17 cellular contexts compared by ENCODE assay signal in the genomic region with DNA sequence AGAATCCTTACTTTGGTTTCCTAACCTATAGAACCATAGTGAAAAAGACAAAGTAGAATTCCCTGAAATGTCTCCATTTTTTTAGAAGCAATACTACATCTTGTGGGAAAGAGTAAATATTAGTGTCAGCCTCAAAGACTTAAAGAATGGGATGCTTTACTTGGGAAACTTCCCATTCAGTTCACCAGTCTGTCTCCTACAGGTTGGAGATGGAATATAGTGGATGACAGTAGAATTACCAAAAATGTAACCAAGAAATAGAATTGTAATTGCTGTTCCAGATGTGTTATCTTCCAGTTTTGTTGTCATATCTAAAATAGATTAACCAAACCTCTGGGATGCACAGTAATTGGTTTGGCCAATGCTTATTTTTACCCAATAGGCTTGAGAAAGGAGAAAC.
A peak's percentile ranks its signal among the peaks of the same experiment; 100 is the strongest.
DNase-seq lines count a peak whose midpoint lies in the region; ATAC-seq and TF ChIP-seq lines count a peak whose summit lies in the region.
"Had no signal": no experiment of that assay in that cellular context is flagged by ENCODE, and none has a peak within 500 bp of the region (broad histone marks: within the 10 kb centered on the region; RNA-seq: fewer than 3 reads in every experiment).

No MANE protein-coding gene starts in this region.

- no peak overlapping the region for H3K9ac ChIP-seq in smooth muscle cell (ENCODE audit: low read depth)
- H3K9ac ChIP-seq: BLaER1 treated with 17β-estradiol and CSF1 and Interleukin-3, amounts not matched to agents 10 nM and 100 nM had no signal

- no peaks in the 10 kb centered on the region for H3K4me1 Mint-ChIP-seq in WTC11
- H3K4me1 Mint-ChIP-seq in HFFc6 (ENCODE audit: low read depth), result no peaks in the 10 kb centered on the region
- H3K4me1 Mint-ChIP-seq: GM23338 had no signal

- intact Hi-C loops in cardiac septum (cut with DNase I), result no loop called here
- intact Hi-C loops in OCI-LY7 (cut with micrococcal nuclease; ENCODE audit: unreplicated experiment), result no loop called here

- DNase-seq in cardiac muscle cell (ENCODE audit: low read depth in 1 of 2, low spot score in 1 of 2) (peak in 1 of 2 donors; percentile 5), cardiac septum (ENCODE audit: low spot score) (no peak), WTC11 (ENCODE audit: low spot score) (no peak), fibroblast of the aortic adventitia (ENCODE audit: low read depth) (no peak), smooth muscle cell (lab: John Stamatoyannopoulos, UW; ENCODE audit: unreplicated experiment) (no peak), OCI-LY7 (ENCODE audit: low spot score) (no peak), HFFc6 (no peak)
- DNase-seq: 8988T; Calu3; CD4-positive, alpha-beta T cell; DMS 273 treated with DMSO at 0.1 percent for 48 hours; DMS79; H7 had no signal

- H3K9me3 ChIP-seq in cardiac muscle cell (ENCODE audit: low read depth) (no peaks in the 10 kb centered on the region), smooth muscle cell (replicated peaks; ENCODE audit: low read depth) (no peaks in the 10 kb centered on the region), OCI-LY7 (ENCODE audit: low read length) (no peaks in the 10 kb centered on the region)
- H3K9me3 ChIP-seq: BLaER1 treated with 17β-estradiol and CSF1 and Interleukin-3, amounts not matched to agents 10 nM and 100 nM had no signal

- no peak overlapping the region for H3K4me3 Mint-ChIP-seq in WTC11
- H3K4me3 Mint-ChIP-seq in HFFc6, result no peak overlapping the region
- H3K4me3 Mint-ChIP-seq: CD4-positive, alpha-beta T cell; GM23338 had no signal

- CTCF ChIA-PET in WTC11 (lab: Charles Lee), result no interaction called here
- CTCF ChIA-PET in OCI-LY7 (lab: Charles Lee; ENCODE audit: unreplicated experiment), result no interaction called here

- H3K4me3 ChIP-seq in cardiac muscle cell, result no peak overlapping the region
- no peak overlapping the region for H3K4me3 ChIP-seq in fibroblast of the aortic adventitia (ENCODE audit: low read depth, low read length)
- H3K4me3 ChIP-seq in smooth muscle cell, result no peak overlapping the region
- H3K4me3 ChIP-seq in OCI-LY7 (ENCODE audit: low read depth, low read length, poor library complexity, severe bottlenecking), result no peak overlapping the region
- H3K4me3 ChIP-seq: BLaER1 treated with 17β-estradiol and CSF1 and Interleukin-3, amounts not matched to agents 10 nM and 100 nM; GM12878; GM23338 had no signal

- H4K20me1 ChIP-seq in smooth muscle cell (ENCODE audit: low read depth), result no peaks in the 10 kb centered on the region
- H4K20me1 ChIP-seq in OCI-LY7 (ENCODE audit: insufficient read depth, low read length), result no peaks in the 10 kb centered on the region
- H4K20me1 ChIP-seq: BLaER1 treated with 17β-estradiol and CSF1 and Interleukin-3, amounts not matched to agents 10 nM and 100 nM had no signal

- no peak overlapping the region for H3K27ac ChIP-seq in cardiac muscle cell
- H3K27ac ChIP-seq in smooth muscle cell (ENCODE audit: low read depth), result no peak overlapping the region
- H3K27ac ChIP-seq in OCI-LY7 (ENCODE audit: low read depth, low read length, poor library complexity, severe bottlenecking), result no peak overlapping the region
- H3K27ac ChIP-seq: BLaER1 treated with 17β-estradiol and CSF1 and Interleukin-3, amounts not matched to agents 10 nM and 100 nM had no signal

- H3K4me1 ChIP-seq in cardiac muscle cell (ENCODE audit: low read depth), result no peaks in the 10 kb centered on the region
- H3K4me1 ChIP-seq in smooth muscle cell (ENCODE audit: low read depth), result no peaks in the 10 kb centered on the region
- H3K4me1 ChIP-seq in OCI-LY7 (ENCODE audit: insufficient read depth, low read length, poor library complexity, severe bottlenecking), result no peaks in the 10 kb centered on the region
- H3K4me1 ChIP-seq: BLaER1 treated with 17β-estradiol and CSF1 and Interleukin-3, amounts not matched to agents 10 nM and 100 nM had no signal

- no TSS peak for BruUV-seq in OCI-LY7 (replicated peaks; lab: Mats Ljungman, UMichigan)

- no peaks in the 10 kb centered on the region for H3K9me2 ChIP-seq in OCI-LY7 (ENCODE audit: insufficient read depth, low read length)

- H3K79me2 ChIP-seq in smooth muscle cell (ENCODE audit: low read depth), result no peaks in the 10 kb centered on the region
- H3K79me2 ChIP-seq in OCI-LY7 (ENCODE audit: insufficient read depth, low read depth, low read length), result no peaks in the 10 kb centered on the region

- H3K36me3 ChIP-seq in cardiac muscle cell, result no peaks in the 10 kb centered on the region
- H3K36me3 ChIP-seq in smooth muscle cell (ENCODE audit: low read depth), result no peaks in the 10 kb centered on the region
- H3K36me3 ChIP-seq in OCI-LY7 (ENCODE audit: insufficient read depth, low read length), result no peaks in the 10 kb centered on the region
- H3K36me3 ChIP-seq: BLaER1 treated with 17β-estradiol and CSF1 and Interleukin-3, amounts not matched to agents 10 nM and 100 nM had no signal

- no peaks in the 10 kb centered on the region for H3F3A ChIP-seq in smooth muscle cell (ENCODE audit: low read depth)

- H3K36me3 Mint-ChIP-seq in WTC11 (no peaks in the 10 kb centered on the region), HFFc6 (ENCODE audit: low read depth) (no peaks in the 10 kb centered on the region)

- H2AFZ ChIP-seq in smooth muscle cell (ENCODE audit: low read depth) (no peak overlapping the region), OCI-LY7 (ENCODE audit: low read length) (no peak overlapping the region)
- H2AFZ ChIP-seq: GM23338 had no signal

- ATAC-seq in WTC11, result peak; percentile 30; the same call in 1 of the 2 replicates
- no peak for ATAC-seq in GM19328 (IDR thresholded peaks at IDR 0.05; ENCODE audit: unreplicated experiment)
- ATAC-seq: GM12878, GM23338 had no signal

- POLR2A ChIA-PET in WTC11 (lab: Charles Lee), result no interaction called here
- POLR2A ChIA-PET in OCI-LY7 (lab: Charles Lee), result no interaction called here

- H3K27me3 ChIP-seq in cardiac muscle cell (no peaks in the 10 kb centered on the region), smooth muscle cell (ENCODE audit: low read depth) (no peaks in the 10 kb centered on the region)
- H3K27me3 ChIP-seq: BLaER1 treated with 17β-estradiol and CSF1 and Interleukin-3, amounts not matched to agents 10 nM and 100 nM had no signal

- no peaks in the 10 kb centered on the region for H3K9me3 Mint-ChIP-seq in WTC11
- H3K9me3 Mint-ChIP-seq in HFFc6, result peaks cover 4% of the 10 kb centered on the region; the same call in 1 of the 2 replicates
- H3K9me3 Mint-ChIP-seq: GM23338 had no signal

- H3K27me3 Mint-ChIP-seq in WTC11 (ENCODE audit: low read depth), result no peaks in the 10 kb centered on the region
- H3K27me3 Mint-ChIP-seq in HFFc6 (ENCODE audit: insufficient read depth), result no peaks in the 10 kb centered on the region
- H3K27me3 Mint-ChIP-seq: CD4-positive, alpha-beta T cell had no signal

- H3K27ac Mint-ChIP-seq in WTC11, result no peak overlapping the region
- H3K27ac Mint-ChIP-seq in HFFc6, result no peak overlapping the region
- H3K27ac Mint-ChIP-seq: CD4-positive, alpha-beta T cell; GM23338 had no signal

- TF ChIP-seq CTCF in cardiac muscle cell (IDR thresholded peaks at IDR 0.05; ENCODE audit: low read depth, low read length) (peak; percentile 21), WTC11 (IDR thresholded peaks at IDR 0.05) (0 out of 2 replicates have a peak, but pooled peaks have one; percentile 25), fibroblast of the aortic adventitia (IDR thresholded peaks at IDR 0.05; ENCODE audit: insufficient read depth, low read length) (peak; percentile 30), smooth muscle cell (IDR thresholded peaks at IDR 0.05; ENCODE audit: borderline replicate concordance, insufficient read depth, poor library complexity, severe bottlenecking) (peak; percentile 8), OCI-LY7 (conservative IDR thresholded peaks at IDR 0.05; ENCODE audit: low read length) (no peak), HFFc6 (IDR thresholded peaks at IDR 0.05) (no peak)

- H3K4me2 ChIP-seq in smooth muscle cell (no peak overlapping the region), OCI-LY7 (ENCODE audit: low read length) (no peak overlapping the region)
- H3K4me2 ChIP-seq: BLaER1 treated with 17β-estradiol and CSF1 and Interleukin-3, amounts not matched to agents 10 nM and 100 nM; GM23338 had no signal

TF ChIP-seq in WTC11, 78 proteins besides CTCF, POLR2A, EP300 and RAD21:
- TF ChIP-seq ZNF416 (CRISPR knock-in tag; IDR thresholded peaks at IDR 0.05) (no peak), MYBL2 (CRISPR knock-in tag; IDR thresholded peaks at IDR 0.05) (no peak), ELF4 (CRISPR knock-in tag; IDR thresholded peaks at IDR 0.05; ENCODE audit: low read depth) (no peak), ZNF396 (CRISPR knock-in tag; IDR thresholded peaks at IDR 0.05; ENCODE audit: borderline replicate concordance) (no peak), ATF1 (CRISPR knock-in tag; IDR thresholded peaks at IDR 0.05) (no peak), RELA (CRISPR knock-in tag; IDR thresholded peaks at IDR 0.05; ENCODE audit: borderline replicate concordance) (no peak), SOX15 (CRISPR knock-in tag; IDR thresholded peaks at IDR 0.05) (no peak), GABPB1 (CRISPR knock-in tag; IDR thresholded peaks at IDR 0.05) (no peak)

Comparison
In these comparisons a context has a peak if more than half of its experiments do, and no peak if none do; other contexts are left out.
1. CTCF ChIP-seq: peak in cardiac muscle cell (single experiment), WTC11 (single experiment), fibroblast of the aortic adventitia (single experiment) and smooth muscle cell (single experiment); none in OCI-LY7 (single experiment) and HFFc6 (single experiment).